In genomic region chr17:13031718-13032350, GRCh38 we compare ENCODE assay signal across 1 cellular context.
TF ChIP-seq lines count a peak whose summit lies in the region.

No MANE protein-coding gene starts in this region.

TF ChIP-seq in HepG2, 621 proteins besides CTCF, POLR2A, EP300 and RAD21 (continued from another document):
- TF ChIP-seq REST (IDR thresholded peaks at IDR 0.05; ENCODE audit: borderline replicate concordance in 1 of 2, low read depth in 1 of 2, low read length in 2 of 2) (no peak), ZNF740 (CRISPR knock-in tag; IDR thresholded peaks at IDR 0.05) (no peak), XRCC5 (optimal IDR thresholded peaks at IDR 0.05; ENCODE audit: low read length) (peak; percentile 57), SMC3 (IDR thresholded peaks at IDR 0.05; ENCODE audit: low read length) (peak; percentile 18; the same call in 1 of the 2 replicates), ASH2L (IDR thresholded peaks at IDR 0.05; ENCODE audit: insufficient read length, low read depth, low read length) (no peak), NFIC (IDR thresholded peaks at IDR 0.05; ENCODE audit: low read length) (no peak), ZNF143 (CRISPR knock-in tag; IDR thresholded peaks at IDR 0.05) (no peak), YY1 (IDR thresholded peaks at IDR 0.05; ENCODE audit: insufficient read depth, insufficient replicate concordance, low read depth, low read length) (peak; percentile 36), ZNF7 (CRISPR knock-in tag; IDR thresholded peaks at IDR 0.05) (no peak), ZNF263 (CRISPR knock-in tag; IDR thresholded peaks at IDR 0.05) (peak; percentile 83)
TF ChIP-seq in HepG2: peak in this region for 4.
